15 cellular contexts compared by ENCODE assay signal in the genomic region with DNA sequence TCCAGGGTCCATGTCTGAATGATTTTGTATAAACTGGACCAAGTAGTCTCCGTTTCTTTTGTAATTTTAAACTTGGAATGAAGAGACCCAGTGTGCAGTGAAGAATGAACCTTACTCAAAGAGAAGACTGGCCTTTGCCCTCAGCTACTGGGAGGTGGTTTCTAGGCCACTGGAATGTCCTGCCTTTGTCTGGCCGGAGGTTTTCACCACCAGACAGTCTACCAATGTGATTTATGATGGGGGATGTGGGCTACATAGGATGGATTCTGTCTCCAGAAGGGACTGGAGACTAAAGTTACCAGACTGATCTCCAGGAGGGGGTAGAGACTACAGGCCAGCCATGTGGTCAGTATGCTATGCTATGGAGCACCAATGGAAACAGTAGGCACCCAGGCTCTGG.
"Had no signal": no experiment of that assay in that cellular context is flagged by ENCODE, and none has a peak within 500 bp of the region (broad histone marks: within the 10 kb centered on the region; RNA-seq: fewer than 3 reads in every experiment).

No MANE protein-coding gene starts in this region.

- FAIRE-seq: bronchial epithelial cell, keratinocyte, pancreas had no signal

- H3K27me3 ChIP-seq: dorsolateral prefrontal cortex, gastrocnemius medialis, pancreas, SJCRH30, tibial nerve had no signal

- H3K4me1 ChIP-seq: gastrocnemius medialis, pancreas, SJCRH30, tibial nerve had no signal

- H3K27ac ChIP-seq: dorsolateral prefrontal cortex, gastrocnemius medialis, pancreas, SJCRH30, tibial nerve had no signal

- H3K9me3 Mint-ChIP-seq: activated naive CD8-positive, alpha-beta T cell treated with anti-CD3 and anti-CD28 coated beads for 36 hours had no signal

- H3K4me3 ChIP-seq: dorsolateral prefrontal cortex, gastrocnemius medialis, pancreas, SJCRH30, tibial nerve had no signal

- H3K4me1 Mint-ChIP-seq: activated naive CD8-positive, alpha-beta T cell treated with anti-CD3 and anti-CD28 coated beads for 36 hours; mesothelial cell of epicardium; stimulated activated naive B cell treated with anti-CD40 and anti-IgM and Interleukin-4, amounts not matched to agents 10 μg/mL and 1 μg/mL and 100 μg/mL, for 72 hours had no signal

- H3K27ac Mint-ChIP-seq: activated naive CD8-positive, alpha-beta T cell treated with anti-CD3 and anti-CD28 coated beads for 36 hours; mesothelial cell of epicardium; stimulated activated naive B cell treated with anti-CD40 and anti-IgM and Interleukin-4, amounts not matched to agents 10 μg/mL and 1 μg/mL and 100 μg/mL, for 72 hours had no signal

- DNase-seq: activated CD4-positive, alpha-beta T cell treated with anti-CD3 and anti-CD28 coated beads, Interleukin-2, amount 50 U/mL, for 1 hour; activated CD8-positive, alpha-beta memory T cell treated with anti-CD3 and anti-CD28 coated beads for 24 hours; activated gamma-delta T cell treated with Interleukin-2 at 50 U/mL for 16 hours; activated naive CD8-positive, alpha-beta T cell treated with anti-CD3 and anti-CD28 coated beads for 36 hours; dorsolateral prefrontal cortex; erythroblast; gastrocnemius medialis; pancreas; SJCRH30; stimulated activated naive B cell treated with anti-CD40 and anti-IgM and Interleukin-4, amounts not matched to agents 10 μg/mL and 1 μg/mL and 100 μg/mL, for 72 hours had no signal

- H3K9me3 ChIP-seq: gastrocnemius medialis, pancreas, SJCRH30, tibial nerve had no signal

- H3K4me3 Mint-ChIP-seq: activated naive CD8-positive, alpha-beta T cell treated with anti-CD3 and anti-CD28 coated beads for 36 hours; mesothelial cell of epicardium; neural crest cell; stimulated activated naive B cell treated with anti-CD40 and anti-IgM and Interleukin-4, amounts not matched to agents 10 μg/mL and 1 μg/mL and 100 μg/mL, for 72 hours had no signal

- H3K27me3 Mint-ChIP-seq: activated naive CD8-positive, alpha-beta T cell treated with anti-CD3 and anti-CD28 coated beads for 36 hours had no signal

- H3K36me3 Mint-ChIP-seq: activated naive CD8-positive, alpha-beta T cell treated with anti-CD3 and anti-CD28 coated beads for 36 hours; mesothelial cell of epicardium; stimulated activated naive B cell treated with anti-CD40 and anti-IgM and Interleukin-4, amounts not matched to agents 10 μg/mL and 1 μg/mL and 100 μg/mL, for 72 hours had no signal

- ATAC-seq: gastrocnemius medialis; pancreas; stimulated activated naive B cell treated with anti-CD40 and anti-IgM and Interleukin-4, amounts not matched to agents 10 μg/mL and 1 μg/mL and 100 μg/mL, for 72 hours had no signal

- H3K36me3 ChIP-seq: gastrocnemius medialis, pancreas, SJCRH30, tibial nerve had no signal
